29 cellular contexts compared by ENCODE assay signal in the genomic region with DNA sequence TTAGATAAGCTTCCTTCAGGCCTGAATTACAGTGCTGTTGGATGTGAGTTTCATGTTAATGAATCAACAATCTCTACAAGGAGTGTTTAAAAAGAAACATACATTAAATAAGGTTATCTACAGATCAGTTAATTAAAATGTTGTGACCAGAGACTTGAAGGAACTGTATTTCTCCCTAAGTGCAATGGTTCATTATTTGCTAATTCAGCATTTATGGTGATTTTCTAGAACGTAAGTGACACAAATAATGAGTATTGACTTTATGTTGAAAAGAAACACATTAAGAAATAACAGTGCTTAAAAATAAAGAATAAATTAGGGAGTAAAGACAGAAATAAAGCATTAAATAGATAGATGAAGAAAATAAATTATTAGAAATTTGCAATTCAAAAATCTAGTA.
"Had no signal": no experiment of that assay in that cellular context is flagged by ENCODE, and none has a peak within 500 bp of the region (broad histone marks: within the 10 kb centered on the region; RNA-seq: fewer than 3 reads in every experiment).

No MANE protein-coding gene starts in this region.

- H2AFZ ChIP-seq: parathyroid adenoma had no signal

- H3K9me3 ChIP-seq: ovary, psoas muscle, sigmoid colon, stomach, thoracic aorta, thyroid gland, tibial nerve, upper lobe of left lung, vagina had no signal

- H3K4me3 ChIP-seq: ovary, psoas muscle, sigmoid colon, stomach, thoracic aorta, thyroid gland, tibial nerve, upper lobe of left lung, vagina had no signal

- H3K4me1 ChIP-seq: parathyroid adenoma, psoas muscle, stomach, thyroid gland, upper lobe of left lung had no signal

- FAIRE-seq: small intestine, urothelium cell line had no signal

- DNase-seq: naive thymus-derived CD4-positive, alpha-beta T cell; natural killer cell; nephron progenitor cell; occipital lobe; ovary; posterior cingulate gyrus; psoas muscle; right cardiac atrium; sigmoid colon; small intestine; stimulated activated CD4-positive, alpha-beta T cell treated with anti-CD3 and anti-CD28 coated beads, Interleukin-15, amount 100 ng/mL, for 24 hours; stimulated activated CD4-positive, alpha-beta T cell treated with anti-CD3 and anti-CD28 coated beads, Interleukin-2, amount 100 ng/mL, for 24 hours; stimulated activated CD4-positive, alpha-beta T cell treated with anti-CD3 and anti-CD28 coated beads, Interleukin-2, amount 100 ng/mL, for 48 hours; stimulated activated CD4-positive, alpha-beta T cell treated with anti-CD3 and anti-CD28 coated beads, Interleukin-4, amount 100 ng/mL, for 24 hours; stimulated activated naive B cell treated with anti-CD40 and anti-IgM and Interleukin-4, amounts not matched to agents 10 μg/mL and 1 μg/mL and 100 μg/mL, for 72 hours; stimulated activated naive CD4-positive, alpha-beta T cell treated with Interleukin-2 at 50 U/mL for 16 hours; stomach; thyroid gland; trophoblast cell; upper lobe of left lung had no signal

- ATAC-seq: naive thymus-derived CD4-positive, alpha-beta T cell; natural killer cell; psoas muscle; right cardiac atrium; stimulated activated effector memory CD8-positive, alpha-beta T cell treated with anti-CD3 and anti-CD28 coated beads, Interleukin-12 subunit alpha, Interleukin-12 subunit beta, amount 100 ng/mL, for 72 hours; stimulated activated naive B cell treated with anti-CD40 and anti-IgM and Interleukin-4, amounts not matched to agents 10 μg/mL and 1 μg/mL and 100 μg/mL, for 72 hours had no signal

- H3K27me3 ChIP-seq: ovary, sigmoid colon, stomach, thyroid gland, tibial nerve, upper lobe of left lung, vagina had no signal

- H3K36me3 ChIP-seq: ovary, sigmoid colon, stomach, thoracic aorta, thyroid gland, tibial nerve, upper lobe of left lung, vagina had no signal

- H3K4me1 Mint-ChIP-seq: naive thymus-derived CD4-positive, alpha-beta T cell; natural killer cell; nephron progenitor cell; neural crest cell; stimulated activated effector memory CD8-positive, alpha-beta T cell treated with anti-CD3 and anti-CD28 coated beads, Interleukin-12 subunit alpha, Interleukin-12 subunit beta, amount 100 ng/mL, for 72 hours; stimulated activated naive B cell treated with anti-CD40 and anti-IgM and Interleukin-4, amounts not matched to agents 10 μg/mL and 1 μg/mL and 100 μg/mL, for 72 hours had no signal

- H3K27ac ChIP-seq: ovary, parathyroid adenoma, psoas muscle, sigmoid colon, stomach, thoracic aorta, thyroid gland, tibial nerve, upper lobe of left lung, vagina had no signal

- H3K79me2 ChIP-seq: parathyroid adenoma had no signal

- H3K27me3 Mint-ChIP-seq: naive thymus-derived CD4-positive, alpha-beta T cell; progenitor cell of endocrine pancreas; stimulated activated naive B cell treated with anti-CD40 and anti-IgM and Interleukin-4, amounts not matched to agents 10 μg/mL and 1 μg/mL and 100 μg/mL, for 72 hours had no signal

- H3K27ac Mint-ChIP-seq: naive thymus-derived CD4-positive, alpha-beta T cell; natural killer cell; nephron progenitor cell; progenitor cell of endocrine pancreas; stimulated activated effector memory CD8-positive, alpha-beta T cell treated with anti-CD3 and anti-CD28 coated beads, Interleukin-12 subunit alpha, Interleukin-12 subunit beta, amount 100 ng/mL, for 72 hours; stimulated activated naive B cell treated with anti-CD40 and anti-IgM and Interleukin-4, amounts not matched to agents 10 μg/mL and 1 μg/mL and 100 μg/mL, for 72 hours; stimulated activated naive CD8-positive, alpha-beta T cell treated with anti-CD3 and anti-CD28 coated beads, Interleukin-15, Interleukin-2, amounts not matched to agents 100 ng/mL and 50 ng/mL, for 24 hours had no signal

- H3K9me3 Mint-ChIP-seq: neural crest cell; stimulated activated effector memory CD8-positive, alpha-beta T cell treated with anti-CD3 and anti-CD28 coated beads, Interleukin-12 subunit alpha, Interleukin-12 subunit beta, amount 100 ng/mL, for 72 hours; stimulated activated naive B cell treated with anti-CD40 and anti-IgM and Interleukin-4, amounts not matched to agents 10 μg/mL and 1 μg/mL and 100 μg/mL, for 72 hours had no signal

- H3K36me3 Mint-ChIP-seq: naive thymus-derived CD4-positive, alpha-beta T cell; natural killer cell; stimulated activated effector memory CD8-positive, alpha-beta T cell treated with anti-CD3 and anti-CD28 coated beads, Interleukin-12 subunit alpha, Interleukin-12 subunit beta, amount 100 ng/mL, for 72 hours; stimulated activated naive B cell treated with anti-CD40 and anti-IgM and Interleukin-4, amounts not matched to agents 10 μg/mL and 1 μg/mL and 100 μg/mL, for 72 hours had no signal

- H3K4me3 Mint-ChIP-seq: naive thymus-derived CD4-positive, alpha-beta T cell; natural killer cell; nephron progenitor cell; neural crest cell; stimulated activated effector memory CD8-positive, alpha-beta T cell treated with anti-CD3 and anti-CD28 coated beads, Interleukin-12 subunit alpha, Interleukin-12 subunit beta, amount 100 ng/mL, for 72 hours; stimulated activated naive B cell treated with anti-CD40 and anti-IgM and Interleukin-4, amounts not matched to agents 10 μg/mL and 1 μg/mL and 100 μg/mL, for 72 hours; stimulated activated naive CD8-positive, alpha-beta T cell treated with anti-CD3 and anti-CD28 coated beads, Interleukin-15, Interleukin-2, amounts not matched to agents 100 ng/mL and 50 ng/mL, for 24 hours had no signal

- H3K9ac ChIP-seq: parathyroid adenoma had no signal
